In the genomic region with DNA sequence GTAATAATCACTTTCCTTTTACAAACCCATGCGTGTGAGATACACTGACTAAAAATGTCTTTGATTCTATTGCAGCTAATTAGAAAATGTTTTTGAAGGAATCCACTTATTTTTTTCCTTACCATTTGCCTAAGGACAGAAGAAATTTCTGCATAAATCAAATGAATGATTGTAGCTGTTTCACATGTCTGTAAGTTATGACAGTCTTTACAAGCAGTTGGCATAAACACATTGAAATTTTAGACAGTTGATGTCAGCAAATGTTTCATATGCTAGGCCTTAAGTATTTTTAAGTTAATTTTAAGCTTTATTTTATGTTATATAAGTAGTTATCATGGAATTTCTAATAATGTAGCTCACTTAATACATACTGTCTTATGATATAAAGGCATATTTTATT, we compare ENCODE assay signal across 31 cellular contexts.
"Had no signal": no experiment of that assay in that cellular context is flagged by ENCODE, and none has a peak within 500 bp of the region (broad histone marks: within the 10 kb centered on the region; RNA-seq: fewer than 3 reads in every experiment).

No MANE protein-coding gene starts in this region.

- H3K4me2 ChIP-seq: smooth muscle cell had no signal

- H3K36me3 Mint-ChIP-seq: naive B cell; naive thymus-derived CD8-positive, alpha-beta T cell; natural killer cell treated with Interleukin-12 subunit alpha and Interleukin-12 subunit beta and Interleukin-15 and Interleukin-18, amount 100 ng/mL, for 72 hours; stimulated activated memory B cell treated with anti-CD40 and anti-IgM and Interleukin-4, amounts not matched to agents 10 μg/mL and 1 μg/mL and 100 μg/mL, for 72 hours; type B pancreatic cell had no signal

- H3K27me3 Mint-ChIP-seq: naive B cell; naive thymus-derived CD8-positive, alpha-beta T cell; natural killer cell treated with Interleukin-12 subunit alpha and Interleukin-12 subunit beta and Interleukin-15 and Interleukin-18, amount 100 ng/mL, for 72 hours; progenitor cell of endocrine pancreas; stimulated activated memory B cell treated with anti-CD40 and anti-IgM and Interleukin-4, amounts not matched to agents 10 μg/mL and 1 μg/mL and 100 μg/mL, for 72 hours; stimulated activated naive CD8-positive, alpha-beta T cell treated with anti-CD3 and anti-CD28 coated beads, Interleukin-15, amount 100 ng/mL, for 72 hours; type B pancreatic cell had no signal

- H3K27ac Mint-ChIP-seq: naive B cell; naive thymus-derived CD8-positive, alpha-beta T cell; natural killer cell treated with Interleukin-12 subunit alpha and Interleukin-12 subunit beta and Interleukin-15 and Interleukin-18, amount 100 ng/mL, for 72 hours; nephron progenitor cell; progenitor cell of endocrine pancreas; stimulated activated memory B cell treated with anti-CD40 and anti-IgM and Interleukin-4, amounts not matched to agents 10 μg/mL and 1 μg/mL and 100 μg/mL, for 72 hours; stimulated activated naive CD8-positive, alpha-beta T cell treated with anti-CD3 and anti-CD28 coated beads, Interleukin-15, amount 100 ng/mL, for 72 hours; type B pancreatic cell had no signal

- H3K9me3 ChIP-seq: neutrophil, pancreas, psoas muscle, sigmoid colon, suprapubic skin, testis, tibial artery, transverse colon, upper lobe of right lung, uterus had no signal

- H3K4me1 Mint-ChIP-seq: naive B cell; naive thymus-derived CD8-positive, alpha-beta T cell; nephron progenitor cell; stimulated activated memory B cell treated with anti-CD40 and anti-IgM and Interleukin-4, amounts not matched to agents 10 μg/mL and 1 μg/mL and 100 μg/mL, for 72 hours; stimulated activated naive CD8-positive, alpha-beta T cell treated with anti-CD3 and anti-CD28 coated beads, Interleukin-15, amount 100 ng/mL, for 72 hours had no signal

- H3K27me3 ChIP-seq: neutrophil, pancreas, right lobe of liver, sigmoid colon, spleen, suprapubic skin, testis, tibial artery, transverse colon, upper lobe of right lung, uterus had no signal

- H3K27ac ChIP-seq: neutrophil, pancreas, psoas muscle, right lobe of liver, sigmoid colon, spleen, suprapubic skin, testis, tibial artery, transverse colon, upper lobe of right lung, uterus had no signal

- H3K4me3 ChIP-seq: pancreas, psoas muscle, right lobe of liver, sigmoid colon, smooth muscle cell, spleen, suprapubic skin, testis, tibial artery, transverse colon, upper lobe of right lung, uterus had no signal

- ATAC-seq: naive thymus-derived CD8-positive, alpha-beta T cell; natural killer cell treated with Interleukin-12 subunit alpha and Interleukin-12 subunit beta and Interleukin-15 and Interleukin-18, amount 100 ng/mL, for 72 hours; pancreas; psoas muscle; right cardiac atrium; right lobe of liver; stimulated activated memory B cell treated with anti-CD40 and anti-IgM and Interleukin-4, amounts not matched to agents 10 μg/mL and 1 μg/mL and 100 μg/mL, for 72 hours; stimulated activated naive CD8-positive, alpha-beta T cell treated with anti-CD3 and anti-CD28 coated beads, Interleukin-15, amount 100 ng/mL, for 72 hours; stimulated activated naive CD8-positive, alpha-beta T cell treated with anti-CD3 and anti-CD28 coated beads, Interleukin-15, Interleukin-2, amounts not matched to agents 100 U/mL and 50 U/mL, for 24 hours; upper lobe of right lung had no signal

- DNase-seq: naive B cell; naive thymus-derived CD8-positive, alpha-beta T cell; nephron progenitor cell; nucleus accumbens; pancreas; psoas muscle; right cardiac atrium; right lobe of liver; sigmoid colon; spleen; stimulated activated CD4-positive, alpha-beta T cell treated with anti-CD3 and anti-CD28 coated beads, Interleukin-12 subunit alpha, Interleukin-12 subunit beta, amount 100 ng/mL, for 4 hours; stimulated activated CD4-positive, alpha-beta T cell treated with anti-CD3 and anti-CD28 coated beads, Interleukin-1b, Interleukin-23, amount 100 ng/mL, for 48 hours; stimulated activated CD4-positive, alpha-beta T cell treated with anti-CD3 and anti-CD28 coated beads, Interleukin-4, amount 100 ng/mL, for 1 hour; stimulated activated CD4-positive, alpha-beta T cell treated with anti-CD3 and anti-CD28 coated beads, Interleukin-4, amount 100 ng/mL, for 4 hours; stimulated activated CD8-positive, alpha-beta memory T cell treated with anti-CD3 and anti-CD28 coated beads, Interleukin-4, amount 100 ng/mL, for 48 hours; stimulated activated naive CD4-positive, alpha-beta T cell; stimulated activated naive CD8-positive, alpha-beta T cell treated with anti-CD3 and anti-CD28 coated beads, Interleukin-15, amount 100 ng/mL, for 72 hours; stimulated activated naive CD8-positive, alpha-beta T cell treated with anti-CD3 and anti-CD28 coated beads, Interleukin-15, Interleukin-2, amounts not matched to agents 100 U/mL and 50 U/mL, for 24 hours; substantia nigra; testis; tibial artery; transverse colon; upper lobe of right lung; uterus had no signal

- H3K4me3 Mint-ChIP-seq: naive B cell; naive thymus-derived CD8-positive, alpha-beta T cell; natural killer cell treated with Interleukin-12 subunit alpha and Interleukin-12 subunit beta and Interleukin-15 and Interleukin-18, amount 100 ng/mL, for 72 hours; nephron progenitor cell; stimulated activated memory B cell treated with anti-CD40 and anti-IgM and Interleukin-4, amounts not matched to agents 10 μg/mL and 1 μg/mL and 100 μg/mL, for 72 hours; stimulated activated naive CD8-positive, alpha-beta T cell treated with anti-CD3 and anti-CD28 coated beads, Interleukin-15, amount 100 ng/mL, for 72 hours; type B pancreatic cell had no signal

- H3K36me3 ChIP-seq: neutrophil, pancreas, right lobe of liver, sigmoid colon, spleen, suprapubic skin, tibial artery, transverse colon, upper lobe of right lung, uterus had no signal

- H3K9me3 Mint-ChIP-seq: natural killer cell treated with Interleukin-12 subunit alpha and Interleukin-12 subunit beta and Interleukin-15 and Interleukin-18, amount 100 ng/mL, for 72 hours; nephron progenitor cell; stimulated activated memory B cell treated with anti-CD40 and anti-IgM and Interleukin-4, amounts not matched to agents 10 μg/mL and 1 μg/mL and 100 μg/mL, for 72 hours; stimulated activated naive CD8-positive, alpha-beta T cell treated with anti-CD3 and anti-CD28 coated beads, Interleukin-15, amount 100 ng/mL, for 72 hours; type B pancreatic cell had no signal

- H3K4me1 ChIP-seq: pancreas, psoas muscle, right lobe of liver, sigmoid colon, spleen, suprapubic skin, testis, tibial artery, transverse colon, upper lobe of right lung, uterus had no signal
